In the genomic region with DNA sequence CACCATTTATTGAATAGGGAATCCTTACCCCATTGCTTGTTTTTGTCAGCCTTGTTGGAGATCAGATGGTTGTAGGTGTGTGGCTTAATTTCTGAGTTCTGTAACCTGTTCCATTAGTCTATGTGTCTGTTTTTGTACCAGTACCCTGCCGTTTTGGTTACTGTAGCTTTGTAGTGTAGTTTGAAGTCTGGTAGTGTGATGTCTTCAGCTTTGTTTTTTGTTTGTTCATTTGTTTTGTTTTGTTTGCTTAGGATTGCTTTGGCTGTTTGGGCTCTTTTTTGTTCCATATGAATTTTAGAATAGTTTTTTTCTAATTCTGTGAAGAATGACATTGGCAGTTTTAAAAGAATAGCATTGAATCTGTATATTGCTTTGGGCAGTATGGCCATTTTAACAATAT, we compare ENCODE assay signal across 12 cellular contexts. TPM values are rescaled to one million over a fixed set of nuclear protein-coding genes. Genes with fewer than 3 reads are reported as not detected.
"Had no signal": no experiment of that assay in that cellular context is flagged by ENCODE, and none has a peak within 500 bp of the region (broad histone marks: within the 10 kb centered on the region; RNA-seq: fewer than 3 reads in every experiment).

No MANE protein-coding gene starts in this region.

- H3K27ac Mint-ChIP-seq: GM23338, H9, HFFc6 had no signal

- H3K4me3 Mint-ChIP-seq: GM23338, H9, HFFc6 had no signal

- ATAC-seq: GM23338, HCT116 had no signal

- H3K4me3 ChIP-seq: GM23248, GM23338, HAP-1 had no signal

- H3K4me2 ChIP-seq: GM23338 had no signal

- H3K9ac ChIP-seq: GM23248 had no signal

- H3K27ac ChIP-seq: GM23248 had no signal

- DNase-seq: GM23248, GOT3, H7, H9, HCEC 1CT, HFFc6 had no signal

- H2AFZ ChIP-seq: GM23248, GM23338 had no signal

- H3K4me1 ChIP-seq: HAP-1 had no signal

- H3K4me1 Mint-ChIP-seq: GM23338 had no signal

- H3K36me3 ChIP-seq: HAP-1 had no signal

- FAIRE-seq: H1, H54 had no signal

RNA-seq across cellular contexts. Expression of a gene that starts 12.7 kb away (rescaled TPM):
- total RNA-seq: GM23248, GM23338, H1, H4, H7, H9, HFFc6 had no signal
- polyA plus RNA-seq: GM23248, GM23338, H1 had no signal

RNA-seq across cellular contexts. Expression of a gene that starts 34.5 kb away (rescaled TPM):
- total RNA-seq: GM23248, GM23338, H1, H4, H7, H9, HFFc6 had no signal
- polyA plus RNA-seq: GM23248, GM23338, H1 had no signal
